In the genomic region with DNA sequence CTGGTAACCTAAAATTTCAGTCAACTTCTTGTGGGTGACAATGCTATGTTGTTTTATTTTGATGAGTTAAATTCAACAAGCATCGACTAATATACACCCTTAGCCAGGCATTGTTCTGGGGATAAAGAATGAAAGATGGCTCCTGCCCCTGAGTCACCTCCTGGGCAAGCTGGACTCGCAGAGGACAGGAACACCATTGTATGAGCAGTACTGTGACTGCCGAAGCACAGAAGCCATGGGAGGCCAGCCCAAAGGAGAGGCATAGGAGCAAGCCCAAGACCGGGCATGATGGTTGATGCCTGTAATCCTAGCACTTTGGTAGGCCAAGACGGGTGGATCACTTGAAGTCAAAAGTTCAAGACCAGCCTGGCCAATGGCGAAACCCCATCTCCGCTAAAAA, we compare ENCODE assay signal across 9 cellular contexts.
"Had no signal": no experiment of that assay in that cellular context is flagged by ENCODE, and none has a peak within 500 bp of the region (broad histone marks: within the 10 kb centered on the region; RNA-seq: fewer than 3 reads in every experiment).

No MANE protein-coding gene starts in this region.

- H3K4me3 Mint-ChIP-seq: GM23338, H9, HFFc6 had no signal

- DNase-seq: GM23248, H7, H9, HCEC 1CT, HFFc6 had no signal

- H3K4me3 ChIP-seq: GM23248, GM23338, HAP-1 had no signal

- H3K27ac ChIP-seq: GM23248 had no signal

- H2AFZ ChIP-seq: GM23248, GM23338 had no signal

- H3K36me3 ChIP-seq: HAP-1 had no signal

- H3K9me3 Mint-ChIP-seq: GM23338, H9 had no signal

- H3K9me3 ChIP-seq: HAP-1 had no signal

- FAIRE-seq: H54 had no signal

- H3K4me1 ChIP-seq: HAP-1 had no signal

- H3K9ac ChIP-seq: GM23248 had no signal

- H3K4me2 ChIP-seq: GM23338 had no signal

- H3K27ac Mint-ChIP-seq: GM23338, H9, HFFc6 had no signal

- ATAC-seq: GM23338, HCT116 had no signal
